ENCODE assay signal across 10 cellular contexts in the genomic region with DNA sequence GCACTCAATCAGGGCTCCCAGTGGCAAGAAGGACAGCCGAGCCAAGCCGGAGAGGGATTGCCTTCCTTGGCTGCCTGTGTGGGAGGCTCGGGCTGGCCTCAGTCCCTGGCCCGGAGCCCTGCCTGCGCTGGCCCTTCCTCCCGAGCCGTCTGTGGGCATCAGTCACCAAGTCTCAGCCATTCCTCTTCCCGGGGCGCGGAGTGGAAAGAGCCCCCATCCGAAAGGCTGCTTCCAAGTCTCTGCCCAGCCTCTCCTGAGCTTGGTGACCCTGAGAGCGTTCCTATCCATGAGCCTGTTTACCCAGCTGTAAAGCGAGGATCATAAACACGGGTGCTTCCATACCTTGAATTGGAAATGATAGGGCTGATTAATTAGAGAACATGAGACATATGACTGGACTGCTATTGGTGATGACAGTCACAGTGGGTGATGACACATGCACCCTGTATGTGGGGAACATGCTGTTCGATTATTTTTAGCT. TPM values are rescaled to one million over a fixed set of nuclear protein-coding genes. Genes with fewer than 3 reads are reported as not detected.
DNase-seq lines count a peak whose midpoint lies in the region; ATAC-seq and TF ChIP-seq lines count a peak whose summit lies in the region.
"Had no signal": no experiment of that assay in that cellular context is flagged by ENCODE, and none has a peak within 500 bp of the region (broad histone marks: within the 10 kb centered on the region; RNA-seq: fewer than 3 reads in every experiment).

No MANE protein-coding gene starts in this region.

- TF ChIP-seq POLR2A in gastroesophageal sphincter (IDR thresholded peaks at IDR 0.05) (no peak), prostate gland (IDR thresholded peaks at IDR 0.05) (no peak), lower leg skin (IDR thresholded peaks at IDR 0.05) (no peak)

- H3K4me3 ChIP-seq in gastroesophageal sphincter, result no peak overlapping the region
- H3K4me3 ChIP-seq in prostate gland, result no peak overlapping the region
- H3K4me3 ChIP-seq in lower leg skin (ENCODE audit: low read depth, poor library complexity, severe bottlenecking), result no peak overlapping the region

- WGBS in gastroesophageal sphincter (ENCODE audit: low coverage in 1 of 2), 2 donors, result 58 to 86% methylated on average over 1 of the region's 15 CpGs
- WGBS in prostate gland, result 31% methylated on average over 14 of the region's 15 CpGs
- WGBS in lower leg skin, 2 donors, result 54 to 57% methylated on average over 15 of the region's 15 CpGs

- TF ChIP-seq CTCF in gastroesophageal sphincter (IDR thresholded peaks at IDR 0.05) (no peak), prostate gland (IDR thresholded peaks at IDR 0.05) (no peak), lower leg skin (IDR thresholded peaks at IDR 0.05) (no peak)

- no peak for TF ChIP-seq EP300 in gastroesophageal sphincter (IDR thresholded peaks at IDR 0.05)

- H3K4me1 ChIP-seq in gastroesophageal sphincter, result peaks cover 0 to 66% (median 25%) of the 10 kb centered on the region in 3 donors
- H3K4me1 ChIP-seq in prostate gland (replicated peaks), result no peaks in the 10 kb centered on the region

- H3K27ac ChIP-seq in gastroesophageal sphincter, result no peak overlapping the region
- H3K27ac ChIP-seq in prostate gland, result no peak overlapping the region

- H3K27me3 ChIP-seq in gastroesophageal sphincter (no peaks in the 10 kb centered on the region), prostate gland (replicated peaks; ENCODE audit: insufficient read depth) (no peaks in the 10 kb centered on the region)

- DNase-seq in EL (peak; percentile 11), prostate gland (ENCODE audit: low spot score) (peak; percentile 50), dermis blood vessel endothelial cell (no peak), lower leg skin (ENCODE audit: low spot score in 2 of 2) (no peak)
- no peak for DNase-seq in stimulated activated CD4-positive, alpha-beta T cell treated with anti-CD3 and anti-CD28 coated beads, Interleukin-12 subunit alpha, Interleukin-12 subunit beta, amount 100 ng/mL, for 4 hours
- DNase-seq in activated CD8-positive, alpha-beta memory T cell treated with anti-CD3 and anti-CD28 coated beads, Interleukin-2, amount 50 U/mL, for 4 hours, result no peak
- DNase-seq: NCI-H2171 treated with DMSO at 0.1 percent for 48 hours, T-helper 9 cell had no signal

- intact Hi-C loops in prostate gland (cut with DNase I) (no loop called here), lower leg skin (cut with DNase I; ENCODE audit: low total_unique reads) (no loop called here)

- H3K36me3 ChIP-seq in gastroesophageal sphincter, result no peaks in the 10 kb centered on the region
- no peaks in the 10 kb centered on the region for H3K36me3 ChIP-seq in prostate gland

- H3K9me3 ChIP-seq in gastroesophageal sphincter, result no peaks in the 10 kb centered on the region
- H3K9me3 ChIP-seq in prostate gland, result no peaks in the 10 kb centered on the region

- peak; percentile 64 for ATAC-seq in gastroesophageal sphincter

TF ChIP-seq in PFSK-1, 5 proteins besides CTCF, POLR2A, EP300 and RAD21:
- TF ChIP-seq SIN3A (IDR thresholded peaks at IDR 0.05; ENCODE audit: borderline replicate concordance, insufficient read depth, low read length), result 0 out of 2 replicates have a peak, but pooled peaks have one; percentile 19
- peak; percentile 57 for TF ChIP-seq FOXP2 (optimal IDR thresholded peaks at IDR 0.05; ENCODE audit: borderline replicate concordance, extremely low read depth, extremely low read length, insufficient read depth)
- TF ChIP-seq, protein P1, sequence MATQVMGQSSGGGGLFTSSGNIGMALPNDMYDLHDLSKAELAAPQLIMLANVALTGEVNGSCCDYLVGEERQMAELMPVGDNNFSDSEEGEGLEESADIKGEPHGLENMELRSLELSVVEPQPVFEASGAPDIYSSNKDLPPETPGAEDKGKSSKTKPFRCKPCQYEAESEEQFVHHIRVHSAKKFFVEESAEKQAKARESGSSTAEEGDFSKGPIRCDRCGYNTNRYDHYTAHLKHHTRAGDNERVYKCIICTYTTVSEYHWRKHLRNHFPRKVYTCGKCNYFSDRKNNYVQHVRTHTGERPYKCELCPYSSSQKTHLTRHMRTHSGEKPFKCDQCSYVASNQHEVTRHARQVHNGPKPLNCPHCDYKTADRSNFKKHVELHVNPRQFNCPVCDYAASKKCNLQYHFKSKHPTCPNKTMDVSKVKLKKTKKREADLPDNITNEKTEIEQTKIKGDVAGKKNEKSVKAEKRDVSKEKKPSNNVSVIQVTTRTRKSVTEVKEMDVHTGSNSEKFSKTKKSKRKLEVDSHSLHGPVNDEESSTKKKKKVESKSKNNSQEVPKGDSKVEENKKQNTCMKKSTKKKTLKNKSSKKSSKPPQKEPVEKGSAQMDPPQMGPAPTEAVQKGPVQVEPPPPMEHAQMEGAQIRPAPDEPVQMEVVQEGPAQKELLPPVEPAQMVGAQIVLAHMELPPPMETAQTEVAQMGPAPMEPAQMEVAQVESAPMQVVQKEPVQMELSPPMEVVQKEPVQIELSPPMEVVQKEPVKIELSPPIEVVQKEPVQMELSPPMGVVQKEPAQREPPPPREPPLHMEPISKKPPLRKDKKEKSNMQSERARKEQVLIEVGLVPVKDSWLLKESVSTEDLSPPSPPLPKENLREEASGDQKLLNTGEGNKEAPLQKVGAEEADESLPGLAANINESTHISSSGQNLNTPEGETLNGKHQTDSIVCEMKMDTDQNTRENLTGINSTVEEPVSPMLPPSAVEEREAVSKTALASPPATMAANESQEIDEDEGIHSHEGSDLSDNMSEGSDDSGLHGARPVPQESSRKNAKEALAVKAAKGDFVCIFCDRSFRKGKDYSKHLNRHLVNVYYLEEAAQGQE (IDR thresholded peaks at IDR 0.05; ENCODE audit: insufficient read depth in 1 of 2, low read depth in 2 of 2, low read length in 2 of 2), result no peak
- no peak for TF ChIP-seq TAF1 (IDR thresholded peaks at IDR 0.05; ENCODE audit: borderline replicate concordance, insufficient read depth, low read length)
TF ChIP-seq in PFSK-1: peak in this region for 2.

RNA-seq across cellular contexts. Expression of a gene that starts 59.1 kb away (rescaled TPM):
- 150 TPM for polyA plus RNA-seq in PFSK-1 (2012; ENCODE audit: insufficient read length, low read depth)
- total RNA-seq in gastroesophageal sphincter (10 to 100 TPM; 32.4 to 81.6 (median 62.6) TPM), prostate gland (100 to 1,000 TPM; 157 to 246 TPM), dermis blood vessel endothelial cell (25.4 and 38.3 TPM in 2 replicates), lower leg skin (100 to 1,000 TPM in 3 of 4 donors, 10 to 100 TPM in 1; 95.7 to 136 (median 124) TPM)

Comparison
In these comparisons a context has a peak if more than half of its experiments do, and no peak if none do; other contexts are left out.
1. DNase-seq: peak in EL (single experiment) and prostate gland (single experiment); none in stimulated activated CD4-positive, alpha-beta T cell treated with anti-CD3 and anti-CD28 coated beads, Interleukin-12 subunit alpha, Interleukin-12 subunit beta, amount 100 ng/mL, for 4 hours (single experiment), activated CD8-positive, alpha-beta memory T cell treated with anti-CD3 and anti-CD28 coated beads, Interleukin-2, amount 50 U/mL, for 4 hours (single experiment), dermis blood vessel endothelial cell (single experiment) and lower leg skin (0 of 2).